9 cellular contexts compared by ENCODE assay signal in the genomic region with DNA sequence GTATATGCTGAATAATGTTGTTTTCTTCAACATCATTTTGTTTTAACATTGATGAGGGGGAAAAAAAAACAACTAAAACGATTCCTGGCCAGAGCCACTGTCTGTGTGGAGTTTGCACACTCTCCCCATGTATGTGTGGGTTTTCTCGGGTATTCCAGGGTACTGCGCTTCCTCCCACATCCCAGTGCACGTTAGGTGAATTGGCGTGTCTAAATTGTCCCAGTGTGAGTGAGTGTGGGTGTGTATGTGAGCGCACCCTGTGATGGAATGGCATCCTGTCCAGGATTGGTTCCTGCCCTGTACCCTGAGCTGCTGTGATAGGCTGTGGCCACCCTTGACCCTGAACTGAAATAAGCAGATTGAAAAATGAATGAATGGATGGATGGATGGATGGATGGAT. TPM values are rescaled to one million over a fixed set of nuclear protein-coding genes. Genes with fewer than 3 reads are reported as not detected.
"Had no signal": no experiment of that assay in that cellular context is flagged by ENCODE, and none has a peak within 500 bp of the region (broad histone marks: within the 10 kb centered on the region; RNA-seq: fewer than 3 reads in every experiment).

No MANE protein-coding gene starts in this region.

- DNase-seq: GM23248, GOT3, H9, HCEC 1CT, IMR-90, KG1 had no signal

- H3K27ac ChIP-seq: GM23248 had no signal

- H3K4me3 ChIP-seq: GM23248, K562 had no signal

- H2AFZ ChIP-seq: GM23248 had no signal

- H3K9ac ChIP-seq: GM23248 had no signal

RNA-seq across cellular contexts. Expression of a gene that starts 19.1 kb away (rescaled TPM):
- total RNA-seq: GM23248, H4, HT-29, IMR-90, K562 had no signal
- polyA plus RNA-seq: GM23248, IMR-90, K562 had no signal
